ENCODE assay signal across 1 cellular context in the genomic region with DNA sequence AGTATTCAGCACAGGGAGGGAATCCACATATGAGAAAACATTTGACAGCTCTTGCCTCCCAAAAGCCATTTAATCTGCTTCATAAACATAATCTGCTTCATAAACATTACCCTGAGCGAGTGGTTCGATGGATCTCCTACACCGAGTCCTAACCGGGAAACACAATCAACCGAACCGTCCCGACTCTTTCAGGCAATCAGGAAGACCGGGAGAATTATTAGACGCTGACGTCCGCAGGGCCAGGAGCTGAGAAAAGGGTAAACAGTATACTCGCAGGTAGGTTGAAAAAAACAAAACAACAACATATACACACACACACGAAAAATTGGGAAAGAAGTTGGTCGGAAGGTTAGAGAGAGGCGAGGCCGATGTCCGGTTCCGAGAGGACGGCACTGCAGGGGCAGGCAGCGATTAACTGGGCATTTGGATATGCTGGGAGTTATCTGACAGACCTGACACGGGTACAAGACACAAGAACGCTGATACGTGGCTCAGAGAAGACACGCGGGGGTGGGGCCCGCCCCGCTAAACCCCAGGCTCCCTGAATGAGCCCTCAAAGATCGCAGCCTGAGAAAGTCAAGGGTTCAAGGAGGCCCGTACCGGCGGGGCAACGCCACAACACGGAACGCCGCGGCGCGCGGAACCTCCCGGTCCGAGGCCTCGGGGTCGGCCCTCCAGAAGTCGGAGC.
TF ChIP-seq lines count a peak whose summit lies in the region.

No MANE protein-coding gene starts in this region.

TF ChIP-seq in SK-N-SH treated with all-trans-retinoic acid at 6 μM for 48 hours, 23 proteins besides CTCF, POLR2A, EP300 and RAD21 (continued from another document):
- TF ChIP-seq, protein P1, sequence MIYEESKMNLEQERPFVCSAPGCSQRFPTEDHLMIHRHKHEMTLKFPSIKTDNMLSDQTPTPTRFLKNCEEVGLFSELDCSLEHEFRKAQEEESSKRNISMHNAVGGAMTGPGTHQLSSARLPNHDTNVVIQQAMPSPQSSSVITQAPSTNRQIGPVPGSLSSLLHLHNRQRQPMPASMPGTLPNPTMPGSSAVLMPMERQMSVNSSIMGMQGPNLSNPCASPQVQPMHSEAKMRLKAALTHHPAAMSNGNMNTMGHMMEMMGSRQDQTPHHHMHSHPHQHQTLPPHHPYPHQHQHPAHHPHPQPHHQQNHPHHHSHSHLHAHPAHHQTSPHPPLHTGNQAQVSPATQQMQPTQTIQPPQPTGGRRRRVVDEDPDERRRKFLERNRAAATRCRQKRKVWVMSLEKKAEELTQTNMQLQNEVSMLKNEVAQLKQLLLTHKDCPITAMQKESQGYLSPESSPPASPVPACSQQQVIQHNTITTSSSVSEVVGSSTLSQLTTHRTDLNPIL (CRISPR knock-in tag; IDR thresholded peaks at IDR 0.05; ENCODE audit: low read depth), result no peak
